8 cellular contexts compared by ENCODE assay signal in genomic region chr3:133475245-133476010, GRCh38.
DNase-seq lines count a peak whose midpoint lies in the region; ATAC-seq and TF ChIP-seq lines count a peak whose summit lies in the region.

No MANE protein-coding gene starts in this region.

- no peaks in the 10 kb centered on the region for H3K27me3 ChIP-seq in CD8-positive, alpha-beta T cell (ENCODE audit: insufficient read depth, low read length)
- peaks cover 3% of the 10 kb centered on the region; the same call in 1 of the 2 replicates for H3K27me3 ChIP-seq in H7 (ENCODE audit: control insufficient read depth, insufficient read depth, low read length)

- no peaks in the 10 kb centered on the region for H3K9me3 ChIP-seq in CD8-positive, alpha-beta T cell (ENCODE audit: low read length)

- no peaks in the 10 kb centered on the region for H3K27me3 Mint-ChIP-seq in CD8-positive, alpha-beta T cell (ENCODE audit: low read depth)
- no peaks in the 10 kb centered on the region for H3K27me3 Mint-ChIP-seq in activated B cell treated with CpG ODN at 0.5 μM for 24 hours
- H3K27me3 Mint-ChIP-seq in immature natural killer cell (ENCODE audit: low read depth in 3 of 3): peaks cover 0 to 6% (median 2%) of the 10 kb centered on the region in 3 donors

- H3K27ac Mint-ChIP-seq in CD8-positive, alpha-beta T cell: peak overlapping the region; percentile 58
- H3K27ac Mint-ChIP-seq in activated B cell treated with CpG ODN at 0.5 μM for 24 hours: peak overlapping the region; percentile 92
- no peak overlapping the region for H3K27ac Mint-ChIP-seq in stimulated activated effector memory CD8-positive, alpha-beta T cell treated with anti-CD3 and anti-CD28 coated beads, Interleukin-12 subunit alpha, Interleukin-12 subunit beta, amount 100 ng/mL, for 72 hours
- H3K27ac Mint-ChIP-seq in immature natural killer cell: no peak overlapping the region

- TF ChIP-seq CTCF in CD8-positive, alpha-beta T cell (IDR thresholded peaks at IDR 0.05): no peak
- no peak for TF ChIP-seq CTCF in activated B cell treated with CpG ODN at 0.5 μM for 24 hours (IDR thresholded peaks at IDR 0.05)

- POLR2A ChIA-PET in CD8-positive, alpha-beta T cell (lab: Charles Lee): interaction anchor here (1.3 kb wide), 1 partner anchor 98 kb away, joined by 3 read pairs; the partner anchor contains the start of gene CDV3
- POLR2A ChIA-PET in activated B cell treated with CpG ODN at 0.5 μM for 24 hours (lab: Charles Lee): interaction anchor here (0.6 to 4.0 kb wide), 19 partner anchors 9 to 818 kb away, joined by 3 to 37 read pairs (median 5); partner anchors contain the start of gene CDV3

- ATAC-seq in CD8-positive, alpha-beta T cell: no peak
- ATAC-seq in GM19025 (IDR thresholded peaks at IDR 0.05; ENCODE audit: low read depth, unreplicated experiment) (peak; percentile 76), HG03103 (IDR thresholded peaks at IDR 0.05; ENCODE audit: low read depth, unreplicated experiment) (peak; percentile 67), activated B cell treated with CpG ODN at 0.5 μM for 24 hours (ENCODE audit: low read depth) (peak; percentile 80)
- peak; percentile 92 for ATAC-seq in stimulated activated effector memory CD8-positive, alpha-beta T cell treated with anti-CD3 and anti-CD28 coated beads, Interleukin-12 subunit alpha, Interleukin-12 subunit beta, amount 100 ng/mL, for 72 hours

- H3K4me3 ChIP-seq in CD8-positive, alpha-beta T cell (ENCODE audit: low read depth, low read length): no peak overlapping the region
- H3K4me3 ChIP-seq in H7 (ENCODE audit: insufficient read depth, low read depth, low read length): no peak overlapping the region

- no peak for DNase-seq in CD8-positive, alpha-beta T cell
- no peak for DNase-seq in activated B cell treated with CpG ODN at 0.5 μM for 24 hours
- no peak for DNase-seq in stimulated activated effector memory CD8-positive, alpha-beta T cell treated with anti-CD3 and anti-CD28 coated beads, Interleukin-12 subunit alpha, Interleukin-12 subunit beta, amount 100 ng/mL, for 72 hours (ENCODE audit: low spot score in 2 of 2)
- DNase-seq in H7: no peak
- DNase-seq in immature natural killer cell: no peak
- no peak for DNase-seq in substantia nigra (lab: John Stamatoyannopoulos, UW)

- H3K4me3 Mint-ChIP-seq in CD8-positive, alpha-beta T cell: no peak overlapping the region
- H3K4me3 Mint-ChIP-seq in activated B cell treated with CpG ODN at 0.5 μM for 24 hours (peak overlapping the region; percentile 64), immature natural killer cell (no peak overlapping the region)
- H3K4me3 Mint-ChIP-seq in stimulated activated effector memory CD8-positive, alpha-beta T cell treated with anti-CD3 and anti-CD28 coated beads, Interleukin-12 subunit alpha, Interleukin-12 subunit beta, amount 100 ng/mL, for 72 hours: no peak overlapping the region

- intact Hi-C loops in CD8-positive, alpha-beta T cell (cut with DNase I, micrococcal nuclease): no loop called here
- intact Hi-C loops in activated B cell treated with CpG ODN at 0.5 μM for 24 hours (cut with micrococcal nuclease): loop anchor here (1.0 to 5.0 kb wide), 7 partner anchors 9 to 98 kb away; partner anchors contain the start of gene CDV3

- H3K4me1 Mint-ChIP-seq in CD8-positive, alpha-beta T cell (ENCODE audit: low read depth): peaks cover 46% of the 10 kb centered on the region
- H3K4me1 Mint-ChIP-seq in activated B cell treated with CpG ODN at 0.5 μM for 24 hours: peaks cover 71% of the 10 kb centered on the region
- H3K4me1 Mint-ChIP-seq in stimulated activated effector memory CD8-positive, alpha-beta T cell treated with anti-CD3 and anti-CD28 coated beads, Interleukin-12 subunit alpha, Interleukin-12 subunit beta, amount 100 ng/mL, for 72 hours: no peaks in the 10 kb centered on the region
- no peaks in the 10 kb centered on the region for H3K4me1 Mint-ChIP-seq in immature natural killer cell

- H3K9me3 Mint-ChIP-seq in CD8-positive, alpha-beta T cell: no peaks in the 10 kb centered on the region
- H3K9me3 Mint-ChIP-seq in activated B cell treated with CpG ODN at 0.5 μM for 24 hours: no peaks in the 10 kb centered on the region
- no peaks in the 10 kb centered on the region for H3K9me3 Mint-ChIP-seq in stimulated activated effector memory CD8-positive, alpha-beta T cell treated with anti-CD3 and anti-CD28 coated beads, Interleukin-12 subunit alpha, Interleukin-12 subunit beta, amount 100 ng/mL, for 72 hours
- H3K9me3 Mint-ChIP-seq in immature natural killer cell: no peaks in the 10 kb centered on the region

- peaks cover 16% of the 10 kb centered on the region for H3K4me1 ChIP-seq in CD8-positive, alpha-beta T cell (ENCODE audit: insufficient read depth, low read length)

- peaks cover 9% of the 10 kb centered on the region for H3K36me3 Mint-ChIP-seq in CD8-positive, alpha-beta T cell
- H3K36me3 Mint-ChIP-seq in activated B cell treated with CpG ODN at 0.5 μM for 24 hours (ENCODE audit: low read depth) (no peaks in the 10 kb centered on the region), immature natural killer cell (no peaks in the 10 kb centered on the region)
- H3K36me3 Mint-ChIP-seq in stimulated activated effector memory CD8-positive, alpha-beta T cell treated with anti-CD3 and anti-CD28 coated beads, Interleukin-12 subunit alpha, Interleukin-12 subunit beta, amount 100 ng/mL, for 72 hours: no peaks in the 10 kb centered on the region

- H3K27ac ChIP-seq in CD8-positive, alpha-beta T cell (ENCODE audit: low read depth, low read length): no peak overlapping the region
- no peak overlapping the region for H3K27ac ChIP-seq in substantia nigra (ENCODE audit: low read depth, low read length, poor library complexity, severe bottlenecking)

- no peaks in the 10 kb centered on the region for H3K36me3 ChIP-seq in CD8-positive, alpha-beta T cell (ENCODE audit: insufficient read depth, low read length)
- H3K36me3 ChIP-seq in H7 (replicated peaks; ENCODE audit: control insufficient read depth, insufficient read depth, low read length): no peaks in the 10 kb centered on the region

- CTCF ChIA-PET in CD8-positive, alpha-beta T cell (lab: Charles Lee): interaction anchor here (3.2 kb wide), 1 partner anchor 13 kb away, joined by 14 read pairs; no protein-coding TSS in a partner anchor
- CTCF ChIA-PET in activated B cell treated with CpG ODN at 0.5 μM for 24 hours (lab: Charles Lee): interaction anchor here (0.6 to 3.2 kb wide), 4 partner anchors 10 to 133 kb away, joined by 4 to 11 read pairs (median 6); no protein-coding TSS in a partner anchor

Comparison
In these comparisons a context has a peak if more than half of its experiments do, and no peak if none do; other contexts are left out.
1. H3K27ac Mint-ChIP-seq: peak in CD8-positive, alpha-beta T cell (single experiment) and activated B cell treated with CpG ODN at 0.5 μM for 24 hours (single experiment); none in stimulated activated effector memory CD8-positive, alpha-beta T cell treated with anti-CD3 and anti-CD28 coated beads, Interleukin-12 subunit alpha, Interleukin-12 subunit beta, amount 100 ng/mL, for 72 hours (single experiment) and immature natural killer cell (0 of 6).